ENCODE assay signal across 25 cellular contexts in genomic region chr3:67569324-67569723, GRCh38.
"Had no signal": no experiment of that assay in that cellular context is flagged by ENCODE, and none has a peak within 500 bp of the region (broad histone marks: within the 10 kb centered on the region; RNA-seq: fewer than 3 reads in every experiment).

No MANE protein-coding gene starts in this region.

- DNase-seq: head of caudate nucleus; hypothalamus; immature natural killer cell; kidney; left ventricle myocardium superior; lower lobe of right lung; mammary epithelial cell; mesenchymal stem cell; naive thymus-derived CD4-positive, alpha-beta T cell; ovary; stimulated activated CD4-positive, alpha-beta T cell treated with anti-CD3 and anti-CD28 coated beads, Interleukin-1b, Interleukin-23, amount 100 ng/mL, for 48 hours; stimulated activated CD4-positive, alpha-beta T cell treated with anti-CD3 and anti-CD28 coated beads, Interleukin-2, amount 100 ng/mL, for 48 hours; stimulated activated CD4-positive, alpha-beta T cell treated with anti-CD3 and anti-CD28 coated beads, Interleukin-4, amount 100 ng/mL, for 4 hours; stimulated activated CD8-positive, alpha-beta memory T cell treated with anti-CD3 and anti-CD28 coated beads, Interleukin-4, amount 100 ng/mL, for 48 hours; stimulated activated naive CD4-positive, alpha-beta T cell treated with Interleukin-2 at 50 U/mL for 16 hours; stimulated activated naive CD8-positive, alpha-beta T cell treated with anti-CD3 and anti-CD28 coated beads, Interleukin-15, amount 100 ng/mL, for 72 hours; substantia nigra; uterus had no signal

- H3K9me3 ChIP-seq: lower lobe of right lung, right atrium auricular region, uterus had no signal

- H3K27ac ChIP-seq: lower lobe of right lung, ovary, right atrium auricular region, skin epidermis, tibial nerve, uterus had no signal

- H3K4me1 ChIP-seq: lower lobe of right lung, right atrium auricular region, tibial nerve, uterus had no signal

- H3K36me3 ChIP-seq: lower lobe of right lung, ovary, right atrium auricular region, uterus had no signal

- H3K27me3 ChIP-seq: ovary, right atrium auricular region, tibial nerve, uterus had no signal

- FAIRE-seq: islet of Langerhans, kidney had no signal

- H3K4me3 ChIP-seq: lower lobe of right lung, ovary, right atrium auricular region, skin epidermis, tibial nerve, uterus had no signal

- ATAC-seq: left ventricle myocardium superior; lower lobe of right lung; naive thymus-derived CD4-positive, alpha-beta T cell; natural killer cell treated with Interleukin-12 subunit alpha and Interleukin-12 subunit beta and Interleukin-15 and Interleukin-18, amount 100 ng/mL, for 72 hours; sciatic nerve; stimulated activated memory B cell treated with anti-CD40 and anti-IgM and Interleukin-4, amounts not matched to agents 10 μg/mL and 1 μg/mL and 100 μg/mL, for 72 hours; stimulated activated naive CD8-positive, alpha-beta T cell treated with anti-CD3 and anti-CD28 coated beads, Interleukin-15, amount 100 ng/mL, for 72 hours had no signal
